21 cellular contexts compared by ENCODE assay signal in genomic region chr17:55764610-55765009, GRCh38. TPM values are rescaled to one million over a fixed set of nuclear protein-coding genes. Genes with fewer than 3 reads are reported as not detected.
"Had no signal": no experiment of that assay in that cellular context is flagged by ENCODE, and none has a peak within 500 bp of the region (broad histone marks: within the 10 kb centered on the region; RNA-seq: fewer than 3 reads in every experiment).

No MANE protein-coding gene starts in this region.

- DNase-seq: activated CD4-positive, alpha-beta T cell treated with anti-CD3 and anti-CD28 coated beads, Interleukin-2, amount 50 U/mL, for 4 hours; activated CD8-positive, alpha-beta memory T cell treated with anti-CD3 and anti-CD28 coated beads for 24 hours; activated CD8-positive, alpha-beta memory T cell treated with anti-CD3 and anti-CD28 coated beads, Interleukin-2, amount 50 U/mL, for 4 hours; activated naive CD4-positive, alpha-beta T cell; activated T-cell treated with anti-CD3 and anti-CD28 coated beads, Interleukin-2, amount 50 U/mL, for 24 hours; colonic mucosa; dorsolateral prefrontal cortex; heart left ventricle; left cardiac atrium; ovary; small intestine; stimulated activated CD4-positive, alpha-beta T cell treated with anti-CD3 and anti-CD28 coated beads, Interleukin-15, amount 100 ng/mL, for 24 hours; T1000 had no signal

- H3K27ac ChIP-seq: colonic mucosa, epithelial cell of prostate, ovary, thoracic aorta had no signal

- ATAC-seq: activated T-helper 17 cell treated with anti-CD3 and anti-CD28 coated beads, Interleukin-2, amount 50 U/mL, for 72 hours; left cardiac atrium; natural killer cell treated with Interleukin-12 subunit alpha and Interleukin-12 subunit beta and Interleukin-15 and Interleukin-18, amount 100 ng/mL, for 72 hours; stimulated activated memory B cell treated with anti-CD40 and anti-IgM and Interleukin-4, amounts not matched to agents 10 μg/mL and 1 μg/mL and 100 μg/mL, for 72 hours; WTC11 had no signal

- H3K4me1 ChIP-seq: breast epithelium, colonic mucosa had no signal

- H3K27me3 ChIP-seq: breast epithelium, colonic mucosa, dorsolateral prefrontal cortex, heart left ventricle, ovary had no signal

- H3K4me3 ChIP-seq: breast epithelium, colonic mucosa, dorsolateral prefrontal cortex, heart left ventricle, ovary, thoracic aorta had no signal

- H3K36me3 ChIP-seq: breast epithelium, colonic mucosa, ovary, thoracic aorta had no signal

- H3K9me3 ChIP-seq: breast epithelium, colonic mucosa, heart left ventricle, ovary, thoracic aorta had no signal

RNA-seq across cellular contexts. Expression of gene TMEM100, which starts 41.9 kb away (rescaled TPM):
- total RNA-seq: activated T-helper 17 cell treated with anti-CD3 and anti-CD28 coated beads, Interleukin-2, amount 50 U/mL, for 72 hours; natural killer cell treated with Interleukin-12 subunit alpha and Interleukin-12 subunit beta and Interleukin-15 and Interleukin-18, amount 100 ng/mL, for 72 hours; T-helper 1 cell treated with Interleukin-12 subunit alpha and Interleukin-12 subunit beta and Interleukin-4 antibody, amounts not matched to agents 30 ng/mL and 1 ng/mL, for 36 hours had no signal
